Comparison of ENCODE assay signal across 8 cellular contexts in the genomic region with DNA sequence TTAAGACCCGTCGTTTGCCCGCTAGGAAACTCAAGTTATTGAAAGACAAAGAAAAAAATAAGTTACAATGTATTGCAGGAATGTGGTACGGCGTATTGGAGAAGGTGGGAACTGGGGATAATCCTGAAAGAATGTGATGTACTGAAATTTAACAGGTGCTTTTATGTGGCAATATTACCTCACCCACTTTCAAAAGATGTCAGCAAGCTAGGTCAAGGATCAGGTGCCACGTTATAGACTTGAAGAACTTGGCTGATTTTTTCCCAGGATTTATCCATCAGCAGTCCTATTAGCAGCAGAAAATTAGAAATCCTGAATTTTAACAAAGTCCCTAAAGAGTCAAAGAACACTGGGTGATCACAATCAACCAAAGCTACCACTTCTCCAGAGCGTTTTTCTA. TPM values are rescaled to one million over a fixed set of nuclear protein-coding genes. Genes with fewer than 3 reads are reported as not detected.
DNase-seq lines count a peak whose midpoint lies in the region; ATAC-seq and TF ChIP-seq lines count a peak whose summit lies in the region.
"Not testable (repeated sequence)": the region's sequence is repeated elsewhere in the genome, so short reads cannot be mapped to it uniquely, and the experiment has no call there.

No MANE protein-coding gene starts in this region.

- H3K27me3 Mint-ChIP-seq in CD8-positive, alpha-beta memory T cell; endodermal cell (ENCODE audit: insufficient read depth); neural progenitor cell (ENCODE audit: insufficient read depth, low read depth): not testable (repeated sequence)

- CTCF ChIA-PET in CD8-positive, alpha-beta memory T cell (lab: Charles Lee) = interaction anchor here (1.0 to 3.3 kb wide), 3 partner anchors 208 to 367 kb away, joined by 3 to 7 read pairs (median 3); no protein-coding TSS in a partner anchor

- peak overlapping the region; percentile 99 for H2AFZ ChIP-seq in neural progenitor cell (replicated peaks)

- H3K79me2 ChIP-seq in neural progenitor cell (ENCODE audit: low read depth) = peaks cover 18% of the 10 kb centered on the region

- POLR2A ChIA-PET in CD8-positive, alpha-beta memory T cell (lab: Charles Lee) = not testable (repeated sequence)

- not testable (repeated sequence) for H3K27me3 ChIP-seq in CD8-positive, alpha-beta memory T cell (ENCODE audit: insufficient read depth, low read length, poor library complexity, severe bottlenecking); endodermal cell (ENCODE audit: control insufficient read depth, insufficient read depth, low read length, poor library complexity, severe bottlenecking); neural progenitor cell; thyroid gland

- peak overlapping the region; percentile 89 for H3K4me3 ChIP-seq in CD8-positive, alpha-beta memory T cell (ENCODE audit: low read length)
- H3K4me3 ChIP-seq in endodermal cell (ENCODE audit: low read length) = peak overlapping the region; percentile 93
- H3K4me3 ChIP-seq in neural progenitor cell = peak overlapping the region; percentile 95
- peak overlapping the region; percentile 17 to 80 (median 62) for H3K4me3 ChIP-seq in thyroid gland (replicated peaks in 1 of 3)

- H3K36me3 ChIP-seq in CD8-positive, alpha-beta memory T cell (ENCODE audit: insufficient read depth, low read length); endodermal cell (ENCODE audit: control insufficient read depth, insufficient read depth, low read length); neural progenitor cell; thyroid gland: not testable (repeated sequence)

- intact Hi-C loops in thyroid gland (cut with DNase I) = not testable (repeated sequence)

- not testable (repeated sequence) for H3K9me3 Mint-ChIP-seq in CD8-positive, alpha-beta memory T cell; activated naive CD4-positive, alpha-beta T cell treated with anti-CD3 and anti-CD28 coated beads, Interleukin-2, amount 50 U/mL, for 72 hours; endodermal cell; neural progenitor cell

- H3K9me3 ChIP-seq in CD8-positive, alpha-beta memory T cell (ENCODE audit: low read length); endodermal cell (ENCODE audit: control insufficient read depth, low read length); neural progenitor cell (ENCODE audit: low read depth); thyroid gland: not testable (repeated sequence)

- peaks cover 24% of the 10 kb centered on the region for H3F3A ChIP-seq in neural progenitor cell (ENCODE audit: low read depth)

- H3K9ac ChIP-seq in endodermal cell (ENCODE audit: extremely low read depth, low read length, poor library complexity, severe bottlenecking) (peak overlapping the region; percentile 82), neural progenitor cell (peak overlapping the region; percentile 86)

- not testable (repeated sequence) for TF ChIP-seq POLR2A in thyroid gland (IDR thresholded peaks at IDR 0.05)

- H3K4me3 Mint-ChIP-seq in CD8-positive, alpha-beta memory T cell = peak overlapping the region; percentile 97 to 100 (median 100)
- H3K4me3 Mint-ChIP-seq in endodermal cell = peak overlapping the region; percentile 98
- peak overlapping the region; percentile 99 for H3K4me3 Mint-ChIP-seq in neural progenitor cell

- TF ChIP-seq CTCF in endodermal cell (conservative IDR thresholded peaks at IDR 0.05); neural progenitor cell (IDR thresholded peaks at IDR 0.05); thyroid gland (IDR thresholded peaks at IDR 0.05): not testable (repeated sequence)

- WGBS in endodermal cell (ENCODE audit: insufficient coverage in 1 of 2, insufficient read length in 1 of 2), 2 experiments = 0% methylated on average over 1 to 2 of the region's 7 CpGs
- WGBS in thyroid gland, 2 donors = 4 to 5% methylated on average over 7 of the region's 7 CpGs

- ATAC-seq in HG02798 (IDR thresholded peaks at IDR 0.05; ENCODE audit: poor library complexity, unreplicated experiment) = peak; percentile 3
- peak in 1 of 2 donors; percentile 44 for ATAC-seq in activated naive CD4-positive, alpha-beta T cell treated with anti-CD3 and anti-CD28 coated beads, Interleukin-2, amount 50 U/mL, for 72 hours

- peak overlapping the region; percentile 91 for H3K27ac ChIP-seq in CD8-positive, alpha-beta memory T cell (ENCODE audit: low read depth, low read length)
- H3K27ac ChIP-seq in endodermal cell (ENCODE audit: low read depth, low read length) = peak overlapping the region; percentile 71
- peak overlapping the region; percentile 75 for H3K27ac ChIP-seq in neural progenitor cell
- H3K27ac ChIP-seq in thyroid gland = peak overlapping the region; percentile 68 to 88 (median 85)

- H3K36me3 Mint-ChIP-seq in CD8-positive, alpha-beta memory T cell; endodermal cell (ENCODE audit: low read depth); neural progenitor cell: not testable (repeated sequence)
- H3K36me3 Mint-ChIP-seq in activated naive CD4-positive, alpha-beta T cell treated with anti-CD3 and anti-CD28 coated beads, Interleukin-2, amount 50 U/mL, for 72 hours = peaks cover 11 to 13% of the 10 kb centered on the region in 2 donors

- not testable (repeated sequence) for H3K4me1 ChIP-seq in CD8-positive, alpha-beta memory T cell (ENCODE audit: insufficient read depth, low read length); endodermal cell (ENCODE audit: control insufficient read depth, insufficient read depth, low read length); neural progenitor cell; thyroid gland

- peak overlapping the region; percentile 88 for H3K4me2 ChIP-seq in neural progenitor cell

- H4K20me1 ChIP-seq in neural progenitor cell (ENCODE audit: low read depth) = not testable (repeated sequence)

- H3K27ac Mint-ChIP-seq in CD8-positive, alpha-beta memory T cell = peak overlapping the region; percentile 95 to 100 (median 99)
- H3K27ac Mint-ChIP-seq in activated naive CD4-positive, alpha-beta T cell treated with anti-CD3 and anti-CD28 coated beads, Interleukin-2, amount 50 U/mL, for 72 hours = peak overlapping the region; percentile 99 to 100
- peak overlapping the region; percentile 99 for H3K27ac Mint-ChIP-seq in endodermal cell
- peak overlapping the region; percentile 99 for H3K27ac Mint-ChIP-seq in neural progenitor cell

- not testable (repeated sequence) for DNase-seq in CD8-positive, alpha-beta memory T cell; activated naive CD4-positive, alpha-beta T cell treated with anti-CD3 and anti-CD28 coated beads, Interleukin-2, amount 50 U/mL, for 72 hours (ENCODE audit: low spot score in 2 of 2); endodermal cell; neural progenitor cell (ENCODE audit: low spot score); thyroid gland
- peak; percentile 43 for DNase-seq in RKO (ENCODE audit: low spot score)
- peak; percentile 38 for DNase-seq in iris pigment epithelial cell (ENCODE audit: low read depth)

- peaks cover 15 to 44% (median 18%) of the 10 kb centered on the region in 3 donors for H3K4me1 Mint-ChIP-seq in CD8-positive, alpha-beta memory T cell
- H3K4me1 Mint-ChIP-seq in endodermal cell (peaks cover 17% of the 10 kb centered on the region), neural progenitor cell (peaks cover 24% of the 10 kb centered on the region)

RNA-seq across cellular contexts. Expression of a gene that starts 0.6 kb away (rescaled TPM):
- total RNA-seq in CD8-positive, alpha-beta memory T cell = 10 to 100 TPM; 22.2 to 22.8 TPM
- 18.7 TPM for polyA plus RNA-seq in CD8-positive, alpha-beta memory T cell
- 10 to 100 TPM; 21.2 to 31.1 TPM for total RNA-seq in activated naive CD4-positive, alpha-beta T cell treated with anti-CD3 and anti-CD28 coated beads, Interleukin-2, amount 50 U/mL, for 72 hours
- 10 to 100 TPM; 18.2 to 21.1 TPM for total RNA-seq in endodermal cell
- 18.2 TPM for polyA plus RNA-seq in endodermal cell (2013, experiment 1 of 2)
- 17.4 TPM for polyA plus RNA-seq in endodermal cell (2013, experiment 2 of 2)
- total RNA-seq in neural progenitor cell (ENCODE audit: low replicate concordance) = 19.0 and 23.6 TPM in 2 replicates
- total RNA-seq in thyroid gland = 10 to 100 TPM; 36.9 to 49.5 (median 44.9) TPM
